ENCODE assay signal across 8 cellular contexts in the genomic region with DNA sequence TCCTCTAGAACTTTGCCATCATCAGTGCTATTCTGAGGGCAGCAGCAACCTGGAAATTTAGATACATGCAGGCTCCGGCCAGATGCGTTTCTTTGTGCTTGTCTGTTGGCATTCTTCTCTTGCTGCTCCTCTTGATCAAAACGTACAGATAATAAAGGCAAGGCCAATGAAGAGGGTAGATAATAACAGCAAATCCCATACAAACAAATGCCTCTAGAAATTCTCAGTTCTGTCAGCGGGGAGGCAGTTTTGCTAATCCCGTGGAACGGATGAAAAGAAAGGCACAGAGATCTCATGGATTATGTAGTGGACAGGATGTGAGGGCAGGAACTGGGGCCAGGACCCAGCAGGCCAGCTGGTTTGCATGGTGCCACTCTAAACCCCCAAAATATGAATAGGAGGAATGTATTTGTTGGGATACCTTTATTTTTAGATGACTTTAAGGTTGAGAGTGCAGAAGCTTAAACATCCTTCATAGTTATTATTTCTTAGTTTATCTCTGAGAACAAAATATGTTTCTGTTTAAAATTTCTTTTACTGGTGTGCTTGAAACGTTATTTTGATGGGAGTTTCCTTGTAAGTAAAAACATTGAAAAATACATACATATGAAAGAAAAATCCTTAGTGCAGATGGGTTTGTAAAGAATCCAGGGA. TPM values are rescaled to one million over a fixed set of nuclear protein-coding genes. Genes with fewer than 3 reads are reported as not detected.
DNase-seq lines count a peak whose midpoint lies in the region; ATAC-seq and TF ChIP-seq lines count a peak whose summit lies in the region.

No MANE protein-coding gene starts in this region.

- H3K27me3 ChIP-seq in DND-41 (ENCODE audit: insufficient read depth, low read length, poor library complexity) = peaks cover 11% of the 10 kb centered on the region

- H3K4me2 ChIP-seq in DND-41 (ENCODE audit: insufficient read depth, low read length) = peak overlapping the region; percentile 75

- peak overlapping the region; percentile 80 for H2AFZ ChIP-seq in DND-41 (ENCODE audit: low read depth, low read length)

- H3K27ac ChIP-seq in DND-41 (ENCODE audit: low read length) = peak overlapping the region; percentile 5; the same call in 1 of the 2 replicates
- H3K27ac ChIP-seq in mesodermal cell (ENCODE audit: low read depth, low read length, severe bottlenecking) = peak overlapping the region; percentile 60

- peaks cover 7% of the 10 kb centered on the region; the same call in 1 of the 2 replicates for H4K20me1 ChIP-seq in DND-41 (ENCODE audit: insufficient read depth, low read length)

- H3K36me3 ChIP-seq in DND-41 (ENCODE audit: insufficient read depth, low read length) (no peaks in the 10 kb centered on the region; the same call in 1 of the 2 replicates), mesodermal cell (ENCODE audit: control insufficient read depth, insufficient read depth, low read length) (peaks cover 13% of the 10 kb centered on the region)

- H3K79me2 ChIP-seq in DND-41 (ENCODE audit: insufficient read depth, low read length) = peaks cover 65% of the 10 kb centered on the region

- intact Hi-C loops in posterior vena cava (cut with DNase I) = loop anchor here (10.0 kb wide), 2 partner anchors 251 to 261 kb away; no protein-coding TSS in a partner anchor

- H3K4me3 ChIP-seq in DND-41 (ENCODE audit: low read depth in 1 of 2, low read length in 2 of 2) (peak overlapping the region; percentile 71 to 84; a peak in 3 of 4 replicates), mesodermal cell (ENCODE audit: extremely low read depth, insufficient read depth, low read length, poor library complexity, severe bottlenecking) (peak overlapping the region; percentile 83)

- DNase-seq in DND-41 (no peak), NCI-H2227 (lab: John Stamatoyannopoulos, UW; ENCODE audit: unreplicated experiment) (peak; percentile 42), cerebellar cortex (ENCODE audit: low spot score) (peak; percentile 34), SIG-M5 (lab: John Stamatoyannopoulos, UW) (no peak), posterior vena cava (ENCODE audit: low spot score) (no peak)

- peak overlapping the region; percentile 71 for H3K9ac ChIP-seq in DND-41 (ENCODE audit: low read depth, low read length)

- H3K9me3 ChIP-seq in DND-41 (ENCODE audit: insufficient read depth, low read length, severe bottlenecking) (no peaks in the 10 kb centered on the region), mesodermal cell (ENCODE audit: control insufficient read depth, low read length) (no peaks in the 10 kb centered on the region)

- TF ChIP-seq CTCF in DND-41 (IDR thresholded peaks at IDR 0.05; ENCODE audit: borderline replicate concordance, extremely low read depth, low read length, poor library complexity, severe bottlenecking) = no peak

- peaks cover 43% of the 10 kb centered on the region for H3K4me1 ChIP-seq in DND-41 (ENCODE audit: insufficient read depth, low read length)
- peaks cover 20% of the 10 kb centered on the region for H3K4me1 ChIP-seq in mesodermal cell (ENCODE audit: control insufficient read depth, insufficient read depth, low read length, poor library complexity, severe bottlenecking)

- ATAC-seq in DND-41 (ENCODE audit: insufficient read depth, low read depth) = no peak
- ATAC-seq in GM18867 (IDR thresholded peaks at IDR 0.05; ENCODE audit: unreplicated experiment) = no peak
- no peak for ATAC-seq in GM21360 (IDR thresholded peaks at IDR 0.05; ENCODE audit: unreplicated experiment)

- 0 to 3% methylated on average over 3 of the region's 7 CpGs for WGBS in mesodermal cell (ENCODE audit: insufficient coverage in 2 of 2), 2 experiments

RNA-seq across cellular contexts. Expression of a gene that starts 1.5 kb away (rescaled TPM):
- polyA plus RNA-seq in mesodermal cell (2013, experiment 1 of 2) = 59.9 TPM
- polyA plus RNA-seq in mesodermal cell (2013, experiment 2 of 2) = 56.4 TPM
- 10 to 100 TPM; 60.9 to 73.0 TPM for total RNA-seq in posterior vena cava

RNA-seq across cellular contexts. Expression of a gene that starts 2.2 kb away (rescaled TPM):
- polyA plus RNA-seq in mesodermal cell (2013, experiment 1 of 2) = 43.5 TPM
- 46.4 TPM for polyA plus RNA-seq in mesodermal cell (2013, experiment 2 of 2)
- 10 to 100 TPM; 38.7 to 40.4 TPM for total RNA-seq in posterior vena cava

RNA-seq across cellular contexts. Expression of a gene that starts 55.3 kb away (rescaled TPM):
- 37.0 TPM for polyA plus RNA-seq in mesodermal cell (2013, experiment 1 of 2)
- polyA plus RNA-seq in mesodermal cell (2013, experiment 2 of 2) = 37.2 TPM
- total RNA-seq in posterior vena cava = 1 to 10 TPM; 5.1 to 7.1 TPM

Comparison
In these comparisons a context has a peak if more than half of its experiments do, and no peak if none do; other contexts are left out.
1. DNase-seq: peak in NCI-H2227 (single experiment) and cerebellar cortex (single experiment); none in DND-41 (single experiment), SIG-M5 (single experiment) and posterior vena cava (single experiment).